In the genomic region with DNA sequence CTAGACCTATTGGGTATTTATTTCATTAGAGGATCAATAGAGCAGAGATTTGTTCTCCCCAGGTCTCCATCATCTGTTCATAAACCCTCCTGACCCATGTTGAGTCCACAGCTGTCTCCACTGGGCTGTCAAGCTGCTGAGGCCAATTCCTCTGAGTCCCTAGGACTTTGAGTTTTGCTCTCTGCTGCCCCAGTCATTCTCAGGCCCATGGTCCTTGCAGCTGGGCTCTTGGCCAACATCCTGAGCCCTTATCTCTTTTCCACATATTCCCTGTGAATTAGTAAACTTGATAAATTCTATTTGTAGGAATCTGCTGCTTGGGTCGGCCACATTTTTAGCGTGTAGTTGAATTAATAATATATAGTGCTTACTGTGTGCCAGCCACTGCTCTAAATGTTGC, we compare ENCODE assay signal across 2 cellular contexts.
TF ChIP-seq lines count a peak whose summit lies in the region.

No MANE protein-coding gene starts in this region.

TF ChIP-seq in SK-N-SH, 30 proteins besides CTCF, POLR2A, EP300 and RAD21 (continued from another document):
- TF ChIP-seq, protein P1, sequence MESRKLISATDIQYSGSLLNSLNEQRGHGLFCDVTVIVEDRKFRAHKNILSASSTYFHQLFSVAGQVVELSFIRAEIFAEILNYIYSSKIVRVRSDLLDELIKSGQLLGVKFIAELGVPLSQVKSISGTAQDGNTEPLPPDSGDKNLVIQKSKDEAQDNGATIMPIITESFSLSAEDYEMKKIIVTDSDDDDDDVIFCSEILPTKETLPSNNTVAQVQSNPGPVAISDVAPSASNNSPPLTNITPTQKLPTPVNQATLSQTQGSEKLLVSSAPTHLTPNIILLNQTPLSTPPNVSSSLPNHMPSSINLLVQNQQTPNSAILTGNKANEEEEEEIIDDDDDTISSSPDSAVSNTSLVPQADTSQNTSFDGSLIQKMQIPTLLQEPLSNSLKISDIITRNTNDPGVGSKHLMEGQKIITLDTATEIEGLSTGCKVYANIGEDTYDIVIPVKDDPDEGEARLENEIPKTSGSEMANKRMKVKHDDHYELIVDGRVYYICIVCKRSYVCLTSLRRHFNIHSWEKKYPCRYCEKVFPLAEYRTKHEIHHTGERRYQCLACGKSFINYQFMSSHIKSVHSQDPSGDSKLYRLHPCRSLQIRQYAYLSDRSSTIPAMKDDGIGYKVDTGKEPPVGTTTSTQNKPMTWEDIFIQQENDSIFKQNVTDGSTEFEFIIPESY (IDR thresholded peaks at IDR 0.05; ENCODE audit: borderline replicate concordance, low read depth): no peak
- TF ChIP-seq NFIC (IDR thresholded peaks at IDR 0.05; ENCODE audit: borderline replicate concordance): no peak
- no peak for TF ChIP-seq ELF1 (IDR thresholded peaks at IDR 0.05)
- no peak for TF ChIP-seq MXI1 (IDR thresholded peaks at IDR 0.05; ENCODE audit: low read depth, low read length)
- no peak for TF ChIP-seq POLR2AphosphoS5 (IDR thresholded peaks at IDR 0.05; ENCODE audit: low read depth, low read length)
- no peak for TF ChIP-seq YY1 (IDR thresholded peaks at IDR 0.05; ENCODE audit: low read depth)

TF ChIP-seq in SK-N-SH treated with all-trans-retinoic acid at 6 μM for 48 hours, 23 proteins besides CTCF, POLR2A, EP300 and RAD21 (continued from another document):
- TF ChIP-seq, protein P2, sequence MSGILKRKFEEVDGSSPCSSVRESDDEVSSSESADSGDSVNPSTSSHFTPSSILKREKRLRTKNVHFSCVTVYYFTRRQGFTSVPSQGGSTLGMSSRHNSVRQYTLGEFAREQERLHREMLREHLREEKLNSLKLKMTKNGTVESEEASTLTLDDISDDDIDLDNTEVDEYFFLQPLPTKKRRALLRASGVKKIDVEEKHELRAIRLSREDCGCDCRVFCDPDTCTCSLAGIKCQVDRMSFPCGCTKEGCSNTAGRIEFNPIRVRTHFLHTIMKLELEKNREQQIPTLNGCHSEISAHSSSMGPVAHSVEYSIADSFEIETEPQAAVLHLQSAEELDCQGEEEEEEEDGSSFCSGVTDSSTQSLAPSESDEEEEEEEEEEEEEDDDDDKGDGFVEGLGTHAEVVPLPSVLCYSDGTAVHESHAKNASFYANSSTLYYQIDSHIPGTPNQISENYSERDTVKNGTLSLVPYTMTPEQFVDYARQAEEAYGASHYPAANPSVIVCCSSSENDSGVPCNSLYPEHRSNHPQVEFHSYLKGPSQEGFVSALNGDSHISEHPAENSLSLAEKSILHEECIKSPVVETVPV (CRISPR knock-in tag; IDR thresholded peaks at IDR 0.05): no peak
- no peak for TF ChIP-seq ZNF70 (CRISPR knock-in tag; IDR thresholded peaks at IDR 0.05)
